In genomic region chr1:30806381-30807317, GRCh38 we compare ENCODE assay signal across 29 cellular contexts. TPM values are rescaled to one million over a fixed set of nuclear protein-coding genes. Genes with fewer than 3 reads are reported as not detected.
DNase-seq lines count a peak whose midpoint lies in the region; ATAC-seq and TF ChIP-seq lines count a peak whose summit lies in the region.
"Had no signal": no experiment of that assay in that cellular context is flagged by ENCODE, and none has a peak within 500 bp of the region (broad histone marks: within the 10 kb centered on the region; RNA-seq: fewer than 3 reads in every experiment).

No MANE protein-coding gene starts in this region.

- peak overlapping the region in 1 of 2 experiments; percentile 18 for H3K23ac ChIP-seq in mesenchymal stem cell (ENCODE audit: low read length in 2 of 2)

- H3K36me3 ChIP-seq in heart right ventricle: no peaks in the 10 kb centered on the region
- H3K36me3 ChIP-seq in adipocyte (ENCODE audit: control insufficient read depth, insufficient read depth, low read length, severe bottlenecking): no peaks in the 10 kb centered on the region
- no peaks in the 10 kb centered on the region for H3K36me3 ChIP-seq in mesenchymal stem cell (ENCODE audit: control insufficient read depth in 1 of 2, insufficient read depth in 2 of 2, low read depth in 1 of 2, low read length in 2 of 2)
- no peaks in the 10 kb centered on the region for H3K36me3 ChIP-seq in thyroid gland
- H3K36me3 ChIP-seq: lower lobe of right lung, ovary, thoracic aorta had no signal

- peak overlapping the region in 1 of 2 experiments; percentile 31 for H3K14ac ChIP-seq in mesenchymal stem cell (ENCODE audit: low read length in 2 of 2)

- no peak overlapping the region for H3K4me2 ChIP-seq in mesenchymal stem cell (ENCODE audit: low read length, poor library complexity, severe bottlenecking)
- H3K4me2 ChIP-seq: smooth muscle cell had no signal

- TF ChIP-seq POLR2A in thyroid gland (IDR thresholded peaks at IDR 0.05): no peak

- 56 to 63% methylated on average over 24 of the region's 24 CpGs for WGBS in heart right ventricle, 2 donors
- 87% methylated on average over 24 of the region's 24 CpGs for WGBS in mesenchymal stem cell
- WGBS in thyroid gland, 2 donors: 56 to 73% methylated on average over 18 to 20 of the region's 24 CpGs

- H4K8ac ChIP-seq in mesenchymal stem cell (ENCODE audit: low read length): no peak overlapping the region

- H3K4me3 ChIP-seq in heart right ventricle (peak overlapping the region in 4 of 10 donors; percentile 17 to 32 (median 24)), adipocyte (ENCODE audit: low read length) (no peak overlapping the region), mesenchymal stem cell (ENCODE audit: insufficient read depth in 1 of 2, low read depth in 1 of 2, low read length in 2 of 2) (no peak overlapping the region), thyroid gland (replicated peaks in 1 of 3) (no peak overlapping the region)
- H3K4me3 ChIP-seq: lower lobe of right lung, ovary, smooth muscle cell, thoracic aorta had no signal

- peak overlapping the region; percentile 61 for H4K91ac ChIP-seq in mesenchymal stem cell (ENCODE audit: low read length)

- H3K9ac ChIP-seq in adipocyte (ENCODE audit: low read length): peak overlapping the region; percentile 30
- H3K9ac ChIP-seq in mesenchymal stem cell (ENCODE audit: low read length): no peak overlapping the region

- H3K4me1 ChIP-seq in heart right ventricle (peaks cover 7 to 47% (median 43%) of the 10 kb centered on the region in 9 donors), adipocyte (ENCODE audit: control insufficient read depth, insufficient read depth, low read length) (peaks cover 47% of the 10 kb centered on the region), mesenchymal stem cell (ENCODE audit: control insufficient read depth, insufficient read depth, low read depth, low read length) (peaks cover 35% of the 10 kb centered on the region), thyroid gland (peaks cover 7 to 28% of the 10 kb centered on the region in 2 donors)

- no peaks in the 10 kb centered on the region for H3K79me1 ChIP-seq in mesenchymal stem cell (replicated peaks; ENCODE audit: low read length, poor library complexity, severe bottlenecking)

- no peaks in the 10 kb centered on the region for H3K9me3 ChIP-seq in heart right ventricle
- no peaks in the 10 kb centered on the region for H3K9me3 ChIP-seq in adipocyte (ENCODE audit: control insufficient read depth, low read length)
- H3K9me3 ChIP-seq in mesenchymal stem cell (ENCODE audit: control insufficient read depth, low read length): no peaks in the 10 kb centered on the region
- H3K9me3 ChIP-seq in thyroid gland: no peaks in the 10 kb centered on the region
- H3K9me3 ChIP-seq: lower lobe of right lung, ovary, thoracic aorta had no signal

- no peak overlapping the region for H2BK5ac ChIP-seq in mesenchymal stem cell (ENCODE audit: low read depth, low read length, poor library complexity, severe bottlenecking)

- peaks cover 0 to 60% (median 0%) of the 10 kb centered on the region in 7 donors for H3K27me3 ChIP-seq in heart right ventricle
- no peaks in the 10 kb centered on the region for H3K27me3 ChIP-seq in adipocyte (replicated peaks; ENCODE audit: control insufficient read depth, insufficient read depth, low read length)
- H3K27me3 ChIP-seq in mesenchymal stem cell (ENCODE audit: control insufficient read depth in 1 of 2, insufficient read depth in 1 of 2, low read length in 2 of 2): peaks cover 0 to 20% of the 10 kb centered on the region in 2 experiments
- no peaks in the 10 kb centered on the region for H3K27me3 ChIP-seq in thyroid gland
- H3K27me3 ChIP-seq: ovary had no signal

- peak; percentile 23 for ATAC-seq in Right ventricle myocardium superior (ENCODE audit: poor library complexity)
- ATAC-seq in heart right ventricle: no peak
- ATAC-seq in GM21529 (IDR thresholded peaks at IDR 0.05; ENCODE audit: unreplicated experiment): no peak
- ATAC-seq: activated CD8-positive, alpha-beta T cell treated with anti-CD3 and anti-CD28 coated beads, Interleukin-2, amount 10 ng/mL, durations not matched to agents 7 days and 5 days; effector memory CD8-positive, alpha-beta T cell; lower lobe of right lung; natural killer cell; Panc1; stimulated activated naive CD8-positive, alpha-beta T cell treated with anti-CD3 and anti-CD28 coated beads, Interleukin-15, Interleukin-2, amounts not matched to agents 100 U/mL and 50 U/mL, for 24 hours had no signal

- H3K18ac ChIP-seq in mesenchymal stem cell (ENCODE audit: low read depth in 1 of 2, low read length in 2 of 2): peak overlapping the region; percentile 14 to 40

- no peak for DNase-seq in Right ventricle myocardium superior
- no peak for DNase-seq in heart right ventricle
- no peak for DNase-seq in adipocyte (ENCODE audit: low read depth)
- no peak for DNase-seq in mesenchymal stem cell
- DNase-seq in thyroid gland: peak; percentile 36 to 43
- DNase-seq in activated T-cell treated with anti-CD3 and anti-CD28 coated beads, Interleukin-2, amount 50 U/mL, for 1 hour: no peak
- no peak for DNase-seq in DMS114 treated with DMSO at 0.1 percent for 48 hours (lab: John Stamatoyannopoulos, UW; ENCODE audit: unreplicated experiment)
- DNase-seq: activated CD4-positive, alpha-beta T cell treated with anti-CD3 and anti-CD28 coated beads for 4 hours; activated CD8-positive, alpha-beta T cell treated with anti-CD3 and anti-CD28 coated beads, Interleukin-2, amount 10 ng/mL, durations not matched to agents 7 days and 5 days; activated naive CD8-positive, alpha-beta T cell treated with anti-CD3 and anti-CD28 coated beads for 36 hours; caudate nucleus; CD8-positive, alpha-beta memory T cell; effector memory CD8-positive, alpha-beta T cell; erythroblast; head of caudate nucleus; Kasumi-1; lower lobe of right lung; MV-4-11; natural killer cell; retina; SHP77 treated with DMSO at 0.1 percent for 48 hours; stimulated activated CD4-positive, alpha-beta T cell treated with anti-CD3 and anti-CD28 coated beads, Interleukin-1b, Interleukin-23, amount 100 ng/mL, for 48 hours; stimulated activated naive CD8-positive, alpha-beta T cell treated with anti-CD3 and anti-CD28 coated beads, Interleukin-15, Interleukin-2, amounts not matched to agents 100 U/mL and 50 U/mL, for 24 hours; T-helper 9 cell had no signal

- no peak overlapping the region for H2AFZ ChIP-seq in mesenchymal stem cell (ENCODE audit: low read depth, low read length)

- H3K27ac ChIP-seq in heart right ventricle: peak overlapping the region in 2 of 10 donors; percentile 7 to 28
- H3K27ac ChIP-seq in mesenchymal stem cell (ENCODE audit: low read length, poor library complexity, severe bottlenecking): no peak overlapping the region
- H3K27ac ChIP-seq in thyroid gland: no peak overlapping the region
- H3K27ac ChIP-seq: lower lobe of right lung, ovary, thoracic aorta had no signal

- no peak overlapping the region for H2AK5ac ChIP-seq in mesenchymal stem cell (ENCODE audit: low read length, severe bottlenecking)

- peak overlapping the region; percentile 15 for H2BK120ac ChIP-seq in mesenchymal stem cell (ENCODE audit: low read depth, low read length)

- peak overlapping the region; percentile 68 for H2BK15ac ChIP-seq in mesenchymal stem cell (ENCODE audit: low read depth, poor library complexity, severe bottlenecking)

- peak overlapping the region; percentile 12 to 63 for H2BK12ac ChIP-seq in mesenchymal stem cell (ENCODE audit: low read length in 2 of 2)

- TF ChIP-seq CTCF in heart right ventricle (IDR thresholded peaks at IDR 0.05) (no peak), thyroid gland (IDR thresholded peaks at IDR 0.05) (no peak)

- H3K4ac ChIP-seq in mesenchymal stem cell (ENCODE audit: low read depth in 1 of 2, low read length in 2 of 2): peak overlapping the region in 1 of 2 experiments; percentile 56

- intact Hi-C loops in Right ventricle myocardium superior (cut with DNase I) (no loop called here), heart right ventricle (cut with DNase I) (loop anchor here in 1 of 10 donors (5.0 kb wide), 1 partner anchor 41 kb away; no protein-coding TSS in a partner anchor), thyroid gland (cut with DNase I) (no loop called here)

RNA-seq across cellular contexts. Expression of gene LAPTM5, which starts 49.1 kb away (rescaled TPM):
- 19.5 TPM for total RNA-seq in Right ventricle myocardium superior
- 100 to 1,000 TPM in 1 of 10 donors, 10 to 100 TPM in 6, 1 to 10 TPM in 3; 5.9 to 114 (median 12.9) TPM for total RNA-seq in heart right ventricle
- 10 to 100 TPM; 13.2 to 33.5 TPM for polyA plus RNA-seq in heart right ventricle
- 0.97 TPM for polyA plus RNA-seq in mesenchymal stem cell (2013, experiment 1 of 2)
- 0.95 TPM for polyA plus RNA-seq in mesenchymal stem cell (2013, experiment 2 of 2)
- 10 to 100 TPM; 25.3 to 97.3 (median 46.4) TPM for total RNA-seq in thyroid gland

Comparison
In these comparisons a context has a peak if more than half of its experiments do, and no peak if none do; other contexts are left out.
1. DNase-seq: peak in thyroid gland (2 of 2); none in Right ventricle myocardium superior (single experiment), heart right ventricle (0 of 2), adipocyte (single experiment), mesenchymal stem cell (single experiment), activated T-cell treated with anti-CD3 and anti-CD28 coated beads, Interleukin-2, amount 50 U/mL, for 1 hour (single experiment) and DMS114 treated with DMSO at 0.1 percent for 48 hours (single experiment).